ENCODE assay signal across 17 cellular contexts in genomic region chr16:24116371-24116770, GRCh38.
"Had no signal": no experiment of that assay in that cellular context is flagged by ENCODE, and none has a peak within 500 bp of the region (broad histone marks: within the 10 kb centered on the region; RNA-seq: fewer than 3 reads in every experiment).

No MANE protein-coding gene starts in this region.

- H3K4me1 ChIP-seq: breast epithelium, prostate gland, stomach, thyroid gland had no signal

- H3K9me3 Mint-ChIP-seq: activated T-helper 17 cell treated with anti-CD3 and anti-CD28 coated beads, Interleukin-2, amount 50 U/mL, for 72 hours had no signal

- H3K27ac Mint-ChIP-seq: activated T-helper 17 cell treated with anti-CD3 and anti-CD28 coated beads, Interleukin-2, amount 50 U/mL, for 72 hours; mesothelial cell of epicardium; nephron progenitor cell had no signal

- H3K4me3 ChIP-seq: breast epithelium, lung, prostate gland, stomach, thyroid gland had no signal

- H3K27ac ChIP-seq: breast epithelium, prostate gland, thyroid gland, WERI-Rb-1 had no signal

- DNase-seq: activated CD4-positive, alpha-beta T cell treated with anti-CD3 and anti-CD28 coated beads, Interleukin-2, amount 50 U/mL, for 48 hours; activated naive CD4-positive, alpha-beta T cell treated with Interleukin-2 at 50 U/mL for 16 hours; aorta; kidney glomerular epithelial cell; nephron progenitor cell; occipital lobe; stimulated activated CD4-positive, alpha-beta T cell treated with anti-CD3 and anti-CD28 coated beads, Interleukin-1b, Interleukin-23, amount 100 ng/mL, for 48 hours; stomach; T-helper 9 cell; thyroid gland; WERI-Rb-1 had no signal

- H3K27me3 Mint-ChIP-seq: activated T-helper 17 cell treated with anti-CD3 and anti-CD28 coated beads, Interleukin-2, amount 50 U/mL, for 72 hours had no signal

- H3K27me3 ChIP-seq: stomach, thyroid gland had no signal

- H3K4me1 Mint-ChIP-seq: mesothelial cell of epicardium, nephron progenitor cell had no signal

- H3K4me3 Mint-ChIP-seq: activated T-helper 17 cell treated with anti-CD3 and anti-CD28 coated beads, Interleukin-2, amount 50 U/mL, for 72 hours; mesothelial cell of epicardium; nephron progenitor cell had no signal

- H3K36me3 Mint-ChIP-seq: mesothelial cell of epicardium had no signal

- H3K9me3 ChIP-seq: breast epithelium, prostate gland, stomach, thyroid gland had no signal

- ATAC-seq: activated T-helper 17 cell treated with anti-CD3 and anti-CD28 coated beads, Interleukin-2, amount 50 U/mL, for 72 hours; sciatic nerve had no signal
